ENCODE assay signal across 13 cellular contexts in genomic region chr4:150126201-150126879, GRCh38. TPM values are rescaled to one million over a fixed set of nuclear protein-coding genes. Genes with fewer than 3 reads are reported as not detected.
DNase-seq lines count a peak whose midpoint lies in the region; ATAC-seq and TF ChIP-seq lines count a peak whose summit lies in the region.
"Had no signal": no experiment of that assay in that cellular context is flagged by ENCODE, and none has a peak within 500 bp of the region (broad histone marks: within the 10 kb centered on the region; RNA-seq: fewer than 3 reads in every experiment).

No MANE protein-coding gene starts in this region.

- H2BK120ac ChIP-seq in mesenchymal stem cell (ENCODE audit: low read depth, low read length): no peak overlapping the region

- no peak overlapping the region for H4K91ac ChIP-seq in mesenchymal stem cell (ENCODE audit: low read length)

- H3K14ac ChIP-seq in mesenchymal stem cell (ENCODE audit: low read length in 2 of 2): no peak overlapping the region

- no peak overlapping the region for H3K4ac ChIP-seq in mesenchymal stem cell (ENCODE audit: low read depth in 1 of 2, low read length in 2 of 2)

- H3K23ac ChIP-seq in mesenchymal stem cell (ENCODE audit: low read length in 2 of 2): no peak overlapping the region

- peak overlapping the region; percentile 15 for H3K9ac ChIP-seq in mesenchymal stem cell (ENCODE audit: low read length)

- ATAC-seq in GM18861 (IDR thresholded peaks at IDR 0.05; ENCODE audit: unreplicated experiment): peak; percentile 48
- ATAC-seq in HG03159 (IDR thresholded peaks at IDR 0.05; ENCODE audit: unreplicated experiment): peak; percentile 43
- peak; percentile 43 for ATAC-seq in SK-N-SH treated with all-trans-retinoic acid at 6 μM for 48 hours

- H2BK15ac ChIP-seq in mesenchymal stem cell (ENCODE audit: low read depth, poor library complexity, severe bottlenecking): no peak overlapping the region

- peaks cover 2% of the 10 kb centered on the region for H3K4me1 ChIP-seq in mesenchymal stem cell (ENCODE audit: control insufficient read depth, insufficient read depth, low read depth, low read length)

- no peak overlapping the region for H2AFZ ChIP-seq in mesenchymal stem cell (ENCODE audit: low read depth, low read length)

- H3K36me3 ChIP-seq in mesenchymal stem cell (ENCODE audit: control insufficient read depth in 1 of 2, insufficient read depth in 2 of 2, low read depth in 1 of 2, low read length in 2 of 2): no peaks in the 10 kb centered on the region
- H3K36me3 ChIP-seq: spleen, thyroid gland had no signal

- H3K4me3 ChIP-seq in mesenchymal stem cell (ENCODE audit: insufficient read depth in 1 of 2, low read depth in 1 of 2, low read length in 2 of 2): peak overlapping the region in 1 of 2 experiments; percentile 3
- H3K4me3 ChIP-seq: spleen, thyroid gland had no signal

- DNase-seq in mesenchymal stem cell: peak; percentile 83
- DNase-seq in NCI-H2029 (lab: John Stamatoyannopoulos, UW): no peak
- DNase-seq in OCI-M1 (lab: John Stamatoyannopoulos, UW): no peak
- no peak for DNase-seq in NCI-H1105 treated with DMSO at 0.1 percent for 48 hours (lab: John Stamatoyannopoulos, UW)
- no peak for DNase-seq in putamen (ENCODE audit: low spot score)
- DNase-seq: activated CD4-positive, alpha-beta T cell treated with anti-CD3 and anti-CD28 coated beads, Interleukin-2, amount 10 ng/mL, durations not matched to agents 24 days and 14 days; kidney glomerular epithelial cell; NCI-H2171; spleen; thyroid gland had no signal

- 61% methylated on average over 2 of the region's 3 CpGs for WGBS in mesenchymal stem cell

- H2BK12ac ChIP-seq in mesenchymal stem cell (ENCODE audit: low read length in 2 of 2): no peak overlapping the region

- H2BK5ac ChIP-seq in mesenchymal stem cell (ENCODE audit: low read depth, low read length, poor library complexity, severe bottlenecking): no peak overlapping the region

- no peak overlapping the region for H4K8ac ChIP-seq in mesenchymal stem cell (ENCODE audit: low read length)

- no peaks in the 10 kb centered on the region for H3K9me3 ChIP-seq in mesenchymal stem cell (ENCODE audit: control insufficient read depth, low read length)
- H3K9me3 ChIP-seq: thyroid gland had no signal

- H3K18ac ChIP-seq in mesenchymal stem cell (ENCODE audit: low read depth in 1 of 2, low read length in 2 of 2): no peak overlapping the region

- no peak overlapping the region for H2AK5ac ChIP-seq in mesenchymal stem cell (ENCODE audit: low read length, severe bottlenecking)

- H3K4me2 ChIP-seq in mesenchymal stem cell (ENCODE audit: low read length, poor library complexity, severe bottlenecking): no peak overlapping the region

- H3K79me1 ChIP-seq in mesenchymal stem cell (replicated peaks; ENCODE audit: low read length, poor library complexity, severe bottlenecking): peaks cover 16% of the 10 kb centered on the region

- H3K27ac ChIP-seq in mesenchymal stem cell (ENCODE audit: low read length, poor library complexity, severe bottlenecking): no peak overlapping the region
- H3K27ac ChIP-seq: thyroid gland had no signal

- no peaks in the 10 kb centered on the region for H3K27me3 ChIP-seq in mesenchymal stem cell (ENCODE audit: control insufficient read depth in 1 of 2, insufficient read depth in 1 of 2, low read length in 2 of 2)
- H3K27me3 ChIP-seq: spleen, thyroid gland had no signal

TF ChIP-seq in SK-N-SH treated with all-trans-retinoic acid at 6 μM for 48 hours, 23 proteins besides CTCF, POLR2A, EP300 and RAD21:
- TF ChIP-seq ESRRG (CRISPR knock-in tag; IDR thresholded peaks at IDR 0.05): no peak
- TF ChIP-seq BACH2 (CRISPR knock-in tag; IDR thresholded peaks at IDR 0.05; ENCODE audit: borderline replicate concordance): no peak
- no peak for TF ChIP-seq RARB (CRISPR knock-in tag; IDR thresholded peaks at IDR 0.05)
- TF ChIP-seq ZC3H10 (CRISPR knock-in tag; IDR thresholded peaks at IDR 0.05): no peak
- TF ChIP-seq ZFP3 (CRISPR knock-in tag; IDR thresholded peaks at IDR 0.05): no peak
- no peak for TF ChIP-seq TCF4 (CRISPR knock-in tag; IDR thresholded peaks at IDR 0.05; ENCODE audit: borderline replicate concordance)
- TF ChIP-seq ZFP30 (CRISPR knock-in tag; IDR thresholded peaks at IDR 0.05): no peak
- TF ChIP-seq PPARA (CRISPR knock-in tag; IDR thresholded peaks at IDR 0.05; ENCODE audit: borderline replicate concordance): no peak
- no peak for TF ChIP-seq SNAI2 (CRISPR knock-in tag; IDR thresholded peaks at IDR 0.05)
- TF ChIP-seq ZNF70 (CRISPR knock-in tag; IDR thresholded peaks at IDR 0.05): no peak
- TF ChIP-seq ISL1 (CRISPR knock-in tag; IDR thresholded peaks at IDR 0.05): no peak
- TF ChIP-seq, protein P1, sequence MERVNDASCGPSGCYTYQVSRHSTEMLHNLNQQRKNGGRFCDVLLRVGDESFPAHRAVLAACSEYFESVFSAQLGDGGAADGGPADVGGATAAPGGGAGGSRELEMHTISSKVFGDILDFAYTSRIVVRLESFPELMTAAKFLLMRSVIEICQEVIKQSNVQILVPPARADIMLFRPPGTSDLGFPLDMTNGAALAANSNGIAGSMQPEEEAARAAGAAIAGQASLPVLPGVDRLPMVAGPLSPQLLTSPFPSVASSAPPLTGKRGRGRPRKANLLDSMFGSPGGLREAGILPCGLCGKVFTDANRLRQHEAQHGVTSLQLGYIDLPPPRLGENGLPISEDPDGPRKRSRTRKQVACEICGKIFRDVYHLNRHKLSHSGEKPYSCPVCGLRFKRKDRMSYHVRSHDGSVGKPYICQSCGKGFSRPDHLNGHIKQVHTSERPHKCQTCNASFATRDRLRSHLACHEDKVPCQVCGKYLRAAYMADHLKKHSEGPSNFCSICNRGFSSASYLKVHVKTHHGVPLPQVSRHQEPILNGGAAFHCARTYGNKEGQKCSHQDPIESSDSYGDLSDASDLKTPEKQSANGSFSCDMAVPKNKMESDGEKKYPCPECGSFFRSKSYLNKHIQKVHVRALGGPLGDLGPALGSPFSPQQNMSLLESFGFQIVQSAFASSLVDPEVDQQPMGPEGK (CRISPR knock-in tag; IDR thresholded peaks at IDR 0.05; ENCODE audit: borderline replicate concordance): no peak
- TF ChIP-seq, protein P2, sequence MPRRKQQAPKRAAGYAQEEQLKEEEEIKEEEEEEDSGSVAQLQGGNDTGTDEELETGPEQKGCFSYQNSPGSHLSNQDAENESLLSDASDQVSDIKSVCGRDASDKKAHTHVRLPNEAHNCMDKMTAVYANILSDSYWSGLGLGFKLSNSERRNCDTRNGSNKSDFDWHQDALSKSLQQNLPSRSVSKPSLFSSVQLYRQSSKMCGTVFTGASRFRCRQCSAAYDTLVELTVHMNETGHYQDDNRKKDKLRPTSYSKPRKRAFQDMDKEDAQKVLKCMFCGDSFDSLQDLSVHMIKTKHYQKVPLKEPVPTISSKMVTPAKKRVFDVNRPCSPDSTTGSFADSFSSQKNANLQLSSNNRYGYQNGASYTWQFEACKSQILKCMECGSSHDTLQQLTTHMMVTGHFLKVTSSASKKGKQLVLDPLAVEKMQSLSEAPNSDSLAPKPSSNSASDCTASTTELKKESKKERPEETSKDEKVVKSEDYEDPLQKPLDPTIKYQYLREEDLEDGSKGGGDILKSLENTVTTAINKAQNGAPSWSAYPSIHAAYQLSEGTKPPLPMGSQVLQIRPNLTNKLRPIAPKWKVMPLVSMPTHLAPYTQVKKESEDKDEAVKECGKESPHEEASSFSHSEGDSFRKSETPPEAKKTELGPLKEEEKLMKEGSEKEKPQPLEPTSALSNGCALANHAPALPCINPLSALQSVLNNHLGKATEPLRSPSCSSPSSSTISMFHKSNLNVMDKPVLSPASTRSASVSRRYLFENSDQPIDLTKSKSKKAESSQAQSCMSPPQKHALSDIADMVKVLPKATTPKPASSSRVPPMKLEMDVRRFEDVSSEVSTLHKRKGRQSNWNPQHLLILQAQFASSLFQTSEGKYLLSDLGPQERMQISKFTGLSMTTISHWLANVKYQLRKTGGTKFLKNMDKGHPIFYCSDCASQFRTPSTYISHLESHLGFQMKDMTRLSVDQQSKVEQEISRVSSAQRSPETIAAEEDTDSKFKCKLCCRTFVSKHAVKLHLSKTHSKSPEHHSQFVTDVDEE (CRISPR knock-in tag; IDR thresholded peaks at IDR 0.05): no peak
- TF ChIP-seq ARNTL (CRISPR knock-in tag; IDR thresholded peaks at IDR 0.05; ENCODE audit: borderline replicate concordance, low read depth): no peak
- TF ChIP-seq POU6F1 (CRISPR knock-in tag; IDR thresholded peaks at IDR 0.05; ENCODE audit: borderline replicate concordance, low read depth): no peak
- TF ChIP-seq, protein P3, sequence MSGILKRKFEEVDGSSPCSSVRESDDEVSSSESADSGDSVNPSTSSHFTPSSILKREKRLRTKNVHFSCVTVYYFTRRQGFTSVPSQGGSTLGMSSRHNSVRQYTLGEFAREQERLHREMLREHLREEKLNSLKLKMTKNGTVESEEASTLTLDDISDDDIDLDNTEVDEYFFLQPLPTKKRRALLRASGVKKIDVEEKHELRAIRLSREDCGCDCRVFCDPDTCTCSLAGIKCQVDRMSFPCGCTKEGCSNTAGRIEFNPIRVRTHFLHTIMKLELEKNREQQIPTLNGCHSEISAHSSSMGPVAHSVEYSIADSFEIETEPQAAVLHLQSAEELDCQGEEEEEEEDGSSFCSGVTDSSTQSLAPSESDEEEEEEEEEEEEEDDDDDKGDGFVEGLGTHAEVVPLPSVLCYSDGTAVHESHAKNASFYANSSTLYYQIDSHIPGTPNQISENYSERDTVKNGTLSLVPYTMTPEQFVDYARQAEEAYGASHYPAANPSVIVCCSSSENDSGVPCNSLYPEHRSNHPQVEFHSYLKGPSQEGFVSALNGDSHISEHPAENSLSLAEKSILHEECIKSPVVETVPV (CRISPR knock-in tag; IDR thresholded peaks at IDR 0.05): no peak
- TF ChIP-seq TOX (CRISPR knock-in tag; IDR thresholded peaks at IDR 0.05; ENCODE audit: borderline replicate concordance): no peak
- no peak for TF ChIP-seq OSR1 (CRISPR knock-in tag; IDR thresholded peaks at IDR 0.05)
TF ChIP-seq in SK-N-SH treated with all-trans-retinoic acid at 6 μM for 48 hours: peak in this region for 0.

RNA-seq across cellular contexts. Expression of gene DCLK2, which starts 48.1 kb away (rescaled TPM):
- 11.5 TPM for polyA plus RNA-seq in mesenchymal stem cell (2013, experiment 1 of 2)
- polyA plus RNA-seq in mesenchymal stem cell (2013, experiment 2 of 2): 11.2 TPM
